Comparison of ENCODE assay signal across 17 cellular contexts in the genomic region with DNA sequence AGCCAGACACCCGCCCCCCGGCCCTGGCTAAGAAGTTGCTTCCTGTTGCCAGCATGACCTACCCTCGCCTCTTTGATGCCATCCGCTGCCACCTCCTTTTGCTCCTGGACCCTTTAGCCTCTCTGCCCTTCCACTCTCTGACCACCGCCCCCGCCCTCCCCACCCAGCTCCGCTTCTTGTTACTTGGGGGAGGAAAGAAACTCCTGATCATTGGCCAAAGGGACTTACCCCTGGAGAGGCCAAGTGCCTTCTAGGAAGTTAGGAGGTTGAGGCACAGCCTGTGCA. TPM values are rescaled to one million over a fixed set of nuclear protein-coding genes. Genes with fewer than 3 reads are reported as not detected.
DNase-seq lines count a peak whose midpoint lies in the region; ATAC-seq and TF ChIP-seq lines count a peak whose summit lies in the region.
"Had no signal": no experiment of that assay in that cellular context is flagged by ENCODE, and none has a peak within 500 bp of the region (broad histone marks: within the 10 kb centered on the region; RNA-seq: fewer than 3 reads in every experiment).

A gene (minus strand): TSS at position 65 of the 285 bp plus-strand sequence. CDS start 1,311 bp downstream, outside the sequence.

- H3K36me3 Mint-ChIP-seq in CD4-positive, alpha-beta memory T cell = peaks cover 4 to 13% of the 10 kb centered on the region in 2 donors
- peaks cover 42% of the 10 kb centered on the region for H3K36me3 Mint-ChIP-seq in activated CD8-positive, alpha-beta T cell treated with anti-CD3 and anti-CD28 coated beads for 36 hours (ENCODE audit: low read depth)
- no peaks in the 10 kb centered on the region for H3K36me3 Mint-ChIP-seq in natural killer cell

- no peaks in the 10 kb centered on the region for H3K36me3 ChIP-seq in BLaER1
- H3K36me3 ChIP-seq in CD4-positive, alpha-beta memory T cell (ENCODE audit: insufficient read depth, low read length) = peaks cover 7% of the 10 kb centered on the region
- H3K36me3 ChIP-seq: prostate gland had no signal

- H3K27me3 ChIP-seq in BLaER1 = no peaks in the 10 kb centered on the region; the same call in 1 of the 2 replicates
- no peaks in the 10 kb centered on the region for H3K27me3 ChIP-seq in CD4-positive, alpha-beta memory T cell (ENCODE audit: insufficient read depth, low read length)

- CTCF ChIA-PET in CD4-positive, alpha-beta memory T cell (lab: Charles Lee; ENCODE audit: partially characterized antibody) = interaction anchor here (0.8 to 2.3 kb wide), 2 partner anchors 10 to 25 kb away, joined by 3 to 7 read pairs; no protein-coding TSS in a partner anchor
- CTCF ChIA-PET in activated CD8-positive, alpha-beta T cell treated with anti-CD3 and anti-CD28 coated beads for 36 hours (lab: Charles Lee) = interaction anchor here (1.6 to 2.7 kb wide), 6 partner anchors 9 to 110 kb away, joined by 5 to 17 read pairs (median 10); no protein-coding TSS in a partner anchor

- peaks cover 0 to 3% (median 0%) of the 10 kb centered on the region in 8 donors for H3K9me3 Mint-ChIP-seq in CD4-positive, alpha-beta memory T cell
- peaks cover 3% of the 10 kb centered on the region for H3K9me3 Mint-ChIP-seq in activated CD8-positive, alpha-beta T cell treated with anti-CD3 and anti-CD28 coated beads for 36 hours
- peaks cover 0 to 8% of the 10 kb centered on the region in 2 donors for H3K9me3 Mint-ChIP-seq in natural killer cell

- H4K20me1 ChIP-seq in BLaER1 = no peaks in the 10 kb centered on the region

- H3K4me1 ChIP-seq in BLaER1 = peaks cover 59% of the 10 kb centered on the region
- H3K4me1 ChIP-seq in CD4-positive, alpha-beta memory T cell (ENCODE audit: insufficient read depth, low read length) = peaks cover 42% of the 10 kb centered on the region
- H3K4me1 ChIP-seq: prostate gland had no signal

- no peak for ATAC-seq in activated CD8-positive, alpha-beta T cell treated with anti-CD3 and anti-CD28 coated beads for 36 hours
- ATAC-seq in natural killer cell = peak in 1 of 3 donors; percentile 5
- ATAC-seq: left colon had no signal

- no peaks in the 10 kb centered on the region for H3K9me3 ChIP-seq in BLaER1
- no peaks in the 10 kb centered on the region for H3K9me3 ChIP-seq in CD4-positive, alpha-beta memory T cell (ENCODE audit: control insufficient read depth in 1 of 2, low read length in 2 of 2)
- H3K9me3 ChIP-seq: prostate gland had no signal

- H3K27ac Mint-ChIP-seq in CD4-positive, alpha-beta memory T cell = peak within 1 kb of the TSS in 6 of 7 donors; percentile 3 to 74 (median 34)
- H3K27ac Mint-ChIP-seq in activated CD8-positive, alpha-beta T cell treated with anti-CD3 and anti-CD28 coated beads for 36 hours = peak within 1 kb of the TSS; percentile 87
- peak within 1 kb of the TSS in 1 of 2 donors; percentile 82 for H3K27ac Mint-ChIP-seq in natural killer cell

- H3K4me3 ChIP-seq in BLaER1 = peak within 1 kb of the TSS; percentile 66
- H3K4me3 ChIP-seq in CD4-positive, alpha-beta memory T cell (ENCODE audit: low read length in 2 of 2) = no peak within 1 kb of the TSS
- H3K4me3 ChIP-seq: dorsolateral prefrontal cortex, K562, prostate gland had no signal

- no peaks in the 10 kb centered on the region for H3K27me3 Mint-ChIP-seq in CD4-positive, alpha-beta memory T cell
- H3K27me3 Mint-ChIP-seq in activated CD8-positive, alpha-beta T cell treated with anti-CD3 and anti-CD28 coated beads for 36 hours = peaks cover 3% of the 10 kb centered on the region
- H3K27me3 Mint-ChIP-seq in natural killer cell (ENCODE audit: low read depth in 2 of 2) = peaks cover under 1 to 9% of the 10 kb centered on the region in 2 donors

- peak within 1 kb of the TSS; percentile 89 for H3K27ac ChIP-seq in BLaER1
- H3K27ac ChIP-seq in CD4-positive, alpha-beta memory T cell (ENCODE audit: low read depth, low read length) = peak within 1 kb of the TSS; percentile 17
- no peak within 1 kb of the TSS for H3K27ac ChIP-seq in substantia nigra (ENCODE audit: low read depth, low read length, poor library complexity, severe bottlenecking)
- H3K27ac ChIP-seq: dorsolateral prefrontal cortex, prostate gland had no signal

- H3K9ac ChIP-seq in BLaER1 = peak within 1 kb of the TSS; percentile 79

- peak within 1 kb of the TSS; percentile 99 for H3K4me2 ChIP-seq in BLaER1

- no peak for TF ChIP-seq CTCF in activated CD8-positive, alpha-beta T cell treated with anti-CD3 and anti-CD28 coated beads for 36 hours (IDR thresholded peaks at IDR 0.05)
- TF ChIP-seq CTCF in natural killer cell (IDR thresholded peaks at IDR 0.05) = no peak

- POLR2A ChIA-PET in CD4-positive, alpha-beta memory T cell (lab: Charles Lee; ENCODE audit: partially characterized antibody) = interaction anchor here (1.8 to 5.7 kb wide), 5 partner anchors 10 to 40 kb away, joined by 6 to 116 read pairs (median 19); a partner anchor contains a TSS
- POLR2A ChIA-PET in activated CD8-positive, alpha-beta T cell treated with anti-CD3 and anti-CD28 coated beads for 36 hours (lab: Charles Lee) = interaction anchor here (0.8 to 5.7 kb wide), 10 partner anchors 9 to 74 kb away, joined by 3 to 81 read pairs (median 7); a partner anchor contains a TSS

- peak within 1 kb of the TSS in 6 of 8 donors; percentile 29 to 74 (median 50) for H3K4me3 Mint-ChIP-seq in CD4-positive, alpha-beta memory T cell
- H3K4me3 Mint-ChIP-seq in activated CD8-positive, alpha-beta T cell treated with anti-CD3 and anti-CD28 coated beads for 36 hours = peak within 1 kb of the TSS; percentile 83
- H3K4me3 Mint-ChIP-seq in natural killer cell = peak within 1 kb of the TSS; percentile 79

- H3K4me1 Mint-ChIP-seq in CD4-positive, alpha-beta memory T cell = peaks cover 23 to 44% (median 32%) of the 10 kb centered on the region in 4 donors
- peaks cover 37% of the 10 kb centered on the region for H3K4me1 Mint-ChIP-seq in activated CD8-positive, alpha-beta T cell treated with anti-CD3 and anti-CD28 coated beads for 36 hours (ENCODE audit: low read depth)
- peaks cover 21 to 69% of the 10 kb centered on the region in 2 donors for H3K4me1 Mint-ChIP-seq in natural killer cell

- no peak for DNase-seq in CD4-positive, alpha-beta memory T cell
- DNase-seq in activated CD8-positive, alpha-beta T cell treated with anti-CD3 and anti-CD28 coated beads for 36 hours = no peak
- DNase-seq in natural killer cell (no peak), head of caudate nucleus (no peak), NCI-H1048 (lab: John Stamatoyannopoulos, UW) (no peak), substantia nigra (lab: John Stamatoyannopoulos, UW) (no peak)
- DNase-seq: activated effector memory CD4-positive, alpha-beta T cell treated with Interleukin-2 at 50 U/mL for 16 hours; dorsolateral prefrontal cortex; left colon; NCI-H1436; NCI-H2227 treated with DMSO at 0.1 percent for 48 hours; T1000 had no signal

- intact Hi-C loops in CD4-positive, alpha-beta memory T cell (cut with micrococcal nuclease) = no loop called here
- intact Hi-C loops in activated CD8-positive, alpha-beta T cell treated with anti-CD3 and anti-CD28 coated beads for 36 hours (cut with micrococcal nuclease) = no loop called here
- intact Hi-C loops in natural killer cell (cut with micrococcal nuclease) (no loop called here), head of caudate nucleus (cut with DNase I) (no loop called here)

RNA-seq across cellular contexts. Expression of the gene that starts here (rescaled TPM):
- not detected for total RNA-seq in CD4-positive, alpha-beta memory T cell
- polyA plus RNA-seq in CD4-positive, alpha-beta memory T cell = under 1 TPM in 1 of 2 donors, not detected in 1; 0.18 TPM
- under 1 TPM; 0.16 to 0.20 TPM for total RNA-seq in activated CD8-positive, alpha-beta T cell treated with anti-CD3 and anti-CD28 coated beads for 36 hours
- total RNA-seq in natural killer cell = under 1 TPM in 2 of 3 donors, not detected in 1; 0.14 to 0.32 TPM
- total RNA-seq: bronchial epithelial cell, dorsolateral prefrontal cortex, K562, left colon, temporal lobe had no signal
- polyA plus RNA-seq: K562 had no signal
